ENCODE assay signal across 17 cellular contexts in the genomic region with DNA sequence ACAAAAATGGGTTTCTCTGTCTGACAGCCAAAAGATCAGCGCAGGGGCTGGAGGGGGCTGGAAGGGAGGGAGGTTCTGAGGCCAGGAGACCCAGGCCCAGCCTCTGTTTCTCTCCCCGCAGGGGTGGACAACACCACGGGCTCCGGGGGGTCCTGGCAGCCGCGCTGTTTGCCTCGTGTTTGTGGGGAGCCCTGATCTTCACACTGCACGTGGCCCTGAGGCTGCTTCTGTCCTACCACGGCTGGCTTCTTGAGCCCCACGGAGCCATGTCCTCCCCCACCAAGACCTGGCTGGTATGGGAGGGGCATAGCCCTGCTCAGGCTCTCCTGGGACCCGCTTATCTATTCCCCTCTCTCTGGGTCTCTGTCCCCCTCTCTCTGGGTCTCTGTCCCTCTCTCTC. TPM values are rescaled to one million over a fixed set of nuclear protein-coding genes. Genes with fewer than 3 reads are reported as not detected.
DNase-seq lines count a peak whose midpoint lies in the region; ATAC-seq and TF ChIP-seq lines count a peak whose summit lies in the region.
"Had no signal": no experiment of that assay in that cellular context is flagged by ENCODE, and none has a peak within 500 bp of the region (broad histone marks: within the 10 kb centered on the region; RNA-seq: fewer than 3 reads in every experiment).

No MANE protein-coding gene starts in this region.

- H3K36me3 Mint-ChIP-seq in activated naive CD8-positive, alpha-beta T cell treated with anti-CD3 and anti-CD28 coated beads, Interleukin-2, amount 10 ng/mL, durations not matched to agents 7 days and 5 days, result no peaks in the 10 kb centered on the region
- H3K36me3 Mint-ChIP-seq in activated naive CD8-positive, alpha-beta T cell treated with anti-CD3 and anti-CD28 coated beads for 36 hours, result no peaks in the 10 kb centered on the region
- H3K36me3 Mint-ChIP-seq in memory B cell, result no peaks in the 10 kb centered on the region
- H3K36me3 Mint-ChIP-seq: CD14-positive monocyte, IgD-negative memory B cell had no signal

- TF ChIP-seq CTCF in Panc1 (IDR thresholded peaks at IDR 0.05), result no peak
- TF ChIP-seq CTCF in upper lobe of right lung (IDR thresholded peaks at IDR 0.05), result no peak

- H3K27ac Mint-ChIP-seq in activated naive CD8-positive, alpha-beta T cell treated with anti-CD3 and anti-CD28 coated beads, Interleukin-2, amount 10 ng/mL, durations not matched to agents 7 days and 5 days, result no peak overlapping the region
- H3K27ac Mint-ChIP-seq in activated naive CD8-positive, alpha-beta T cell treated with anti-CD3 and anti-CD28 coated beads for 36 hours, result no peak overlapping the region
- no peak overlapping the region for H3K27ac Mint-ChIP-seq in memory B cell
- H3K27ac Mint-ChIP-seq: CD14-positive monocyte, IgD-negative memory B cell had no signal

- H3K4me1 Mint-ChIP-seq in activated naive CD8-positive, alpha-beta T cell treated with anti-CD3 and anti-CD28 coated beads, Interleukin-2, amount 10 ng/mL, durations not matched to agents 7 days and 5 days, result no peaks in the 10 kb centered on the region
- H3K4me1 Mint-ChIP-seq in activated naive CD8-positive, alpha-beta T cell treated with anti-CD3 and anti-CD28 coated beads for 36 hours, result no peaks in the 10 kb centered on the region
- H3K4me1 Mint-ChIP-seq in memory B cell, result peaks cover 10% of the 10 kb centered on the region

- in situ Hi-C loops in Panc1 (cut with HindIII; ENCODE audit: low pct_unique_long_range_greater_than_20kb, low sequenced_read_pairs), result no loop called here

- no peaks in the 10 kb centered on the region for H3K4me1 ChIP-seq in Panc1 (ENCODE audit: control insufficient read depth, insufficient read depth, low read length)
- H3K4me1 ChIP-seq in upper lobe of right lung, result no peaks in the 10 kb centered on the region

- H3K9me3 ChIP-seq in Panc1 (ENCODE audit: control insufficient read depth, insufficient read depth, low read depth, low read length), result no peaks in the 10 kb centered on the region
- no peaks in the 10 kb centered on the region for H3K9me3 ChIP-seq in upper lobe of right lung

- H3K27me3 ChIP-seq in Panc1 (ENCODE audit: control insufficient read depth, insufficient read depth, low read length) (no peaks in the 10 kb centered on the region), upper lobe of right lung (no peaks in the 10 kb centered on the region)

- intact Hi-C loops in Panc1 (cut with micrococcal nuclease; ENCODE audit: unreplicated experiment), result no loop called here
- intact Hi-C loops in upper lobe of right lung (cut with DNase I), result no loop called here
- intact Hi-C loops in posterior vena cava (cut with DNase I), result no loop called here

- no peak overlapping the region for H3K4me3 Mint-ChIP-seq in activated naive CD8-positive, alpha-beta T cell treated with anti-CD3 and anti-CD28 coated beads, Interleukin-2, amount 10 ng/mL, durations not matched to agents 7 days and 5 days
- no peak overlapping the region for H3K4me3 Mint-ChIP-seq in activated naive CD8-positive, alpha-beta T cell treated with anti-CD3 and anti-CD28 coated beads for 36 hours
- H3K4me3 Mint-ChIP-seq in memory B cell, result no peak overlapping the region
- H3K4me3 Mint-ChIP-seq: IgD-negative memory B cell had no signal

- H3K36me3 ChIP-seq in Panc1 (ENCODE audit: control insufficient read depth, insufficient read depth, low read length) (no peaks in the 10 kb centered on the region), upper lobe of right lung (no peaks in the 10 kb centered on the region)

- peaks cover 4% of the 10 kb centered on the region for H3K27me3 Mint-ChIP-seq in activated naive CD8-positive, alpha-beta T cell treated with anti-CD3 and anti-CD28 coated beads, Interleukin-2, amount 10 ng/mL, durations not matched to agents 7 days and 5 days
- peaks cover 14% of the 10 kb centered on the region for H3K27me3 Mint-ChIP-seq in activated naive CD8-positive, alpha-beta T cell treated with anti-CD3 and anti-CD28 coated beads for 36 hours
- H3K27me3 Mint-ChIP-seq in memory B cell, result peaks cover 9% of the 10 kb centered on the region
- H3K27me3 Mint-ChIP-seq: IgD-negative memory B cell had no signal

- peak; percentile 32 for ATAC-seq in activated naive CD8-positive, alpha-beta T cell treated with anti-CD3 and anti-CD28 coated beads, Interleukin-2, amount 10 ng/mL, durations not matched to agents 7 days and 5 days (ENCODE audit: low read depth)
- ATAC-seq in Panc1 (peak; percentile 76), memory B cell (ENCODE audit: low read depth) (peak; percentile 32), upper lobe of right lung (peak; percentile 30)

- CTCF ChIA-PET in Panc1 (lab: Charles Lee), result no interaction called here

- no peaks in the 10 kb centered on the region for H3K9me3 Mint-ChIP-seq in activated naive CD8-positive, alpha-beta T cell treated with anti-CD3 and anti-CD28 coated beads, Interleukin-2, amount 10 ng/mL, durations not matched to agents 7 days and 5 days
- no peaks in the 10 kb centered on the region for H3K9me3 Mint-ChIP-seq in activated naive CD8-positive, alpha-beta T cell treated with anti-CD3 and anti-CD28 coated beads for 36 hours
- no peaks in the 10 kb centered on the region for H3K9me3 Mint-ChIP-seq in memory B cell
- H3K9me3 Mint-ChIP-seq: IgD-negative memory B cell had no signal

- H3K4me3 ChIP-seq in Panc1 (ENCODE audit: low read depth in 2 of 2, low read length in 2 of 2), result no peak overlapping the region; a peak in 1 of 4 replicates
- no peak overlapping the region for H3K4me3 ChIP-seq in upper lobe of right lung

- H3K27ac ChIP-seq in Panc1 (ENCODE audit: low read length), result no peak overlapping the region
- H3K27ac ChIP-seq in upper lobe of right lung, result no peak overlapping the region

- POLR2A ChIA-PET in activated naive CD8-positive, alpha-beta T cell treated with anti-CD3 and anti-CD28 coated beads, Interleukin-2, amount 10 ng/mL, durations not matched to agents 7 days and 5 days (lab: Charles Lee), result no interaction called here
- POLR2A ChIA-PET in Panc1 (lab: Charles Lee), result no interaction called here

- DNase-seq in activated naive CD8-positive, alpha-beta T cell treated with anti-CD3 and anti-CD28 coated beads, Interleukin-2, amount 10 ng/mL, durations not matched to agents 7 days and 5 days, result no peak
- no peak for DNase-seq in activated naive CD8-positive, alpha-beta T cell treated with anti-CD3 and anti-CD28 coated beads for 36 hours
- DNase-seq in Panc1 (ENCODE audit: low read depth, low spot score), result no peak
- no peak for DNase-seq in memory B cell (ENCODE audit: low spot score in 2 of 2)
- no peak for DNase-seq in upper lobe of right lung
- no peak for DNase-seq in posterior vena cava (ENCODE audit: low spot score)
- no peak for DNase-seq in HuH-7.5 (ENCODE audit: low spot score)
- DNase-seq in NCI-H226, result no peak
- DNase-seq: ACHN, AML-193, NCI-H1417, NCI-H187 treated with DMSO at 0.1 percent for 48 hours, NCI-H69, OCI-M1, RPMI8226 had no signal

- no TSS peak for BruUV-seq in Panc1 (replicated peaks; lab: Mats Ljungman, UMichigan)

RNA-seq across cellular contexts. Expression of gene CPT1C, which starts 9.6 kb away (rescaled TPM):
- total RNA-seq in activated naive CD8-positive, alpha-beta T cell treated with anti-CD3 and anti-CD28 coated beads, Interleukin-2, amount 10 ng/mL, durations not matched to agents 7 days and 5 days, result 1 to 10 TPM; 2.1 to 4.1 TPM
- total RNA-seq in activated naive CD8-positive, alpha-beta T cell treated with anti-CD3 and anti-CD28 coated beads for 36 hours, result 1 to 10 TPM in 1 of 2 experiments, under 1 TPM in 1; 0.89 to 1.1 TPM
- total RNA-seq in Panc1 (2021; ENCODE audit: unreplicated experiment) (0.23 TPM), upper lobe of right lung (6.1 TPM), posterior vena cava (10 to 100 TPM; 10.6 to 11.8 TPM)
- polyA plus RNA-seq in Panc1 (2012; ENCODE audit: insufficient read length), result 2.0 TPM
- polyA plus RNA-seq: CD14-positive monocyte, IgD-negative memory B cell had no signal

RNA-seq across cellular contexts. Expression of gene ADM5, which starts 11.2 kb away (rescaled TPM):
- 1 to 10 TPM; 4.1 to 4.3 TPM for total RNA-seq in activated naive CD8-positive, alpha-beta T cell treated with anti-CD3 and anti-CD28 coated beads, Interleukin-2, amount 10 ng/mL, durations not matched to agents 7 days and 5 days
- 10 to 100 TPM in 1 of 2 experiments, 1 to 10 TPM in 1; 9.5 to 12.0 TPM for total RNA-seq in activated naive CD8-positive, alpha-beta T cell treated with anti-CD3 and anti-CD28 coated beads for 36 hours
- total RNA-seq in Panc1 (2021; ENCODE audit: unreplicated experiment), result 4.7 TPM
- 2.9 TPM for polyA plus RNA-seq in Panc1 (2012; ENCODE audit: insufficient read length)
- 1.9 TPM for total RNA-seq in upper lobe of right lung
- total RNA-seq in posterior vena cava, result 1 to 10 TPM in 1 of 2 donors, under 1 TPM in 1; 1.00 to 1.0 TPM
- polyA plus RNA-seq: CD14-positive monocyte had no signal

RNA-seq across cellular contexts. Expression of gene PRMT1, which starts 23.5 kb away (rescaled TPM):
- 100 to 1,000 TPM; 118 to 123 TPM for total RNA-seq in activated naive CD8-positive, alpha-beta T cell treated with anti-CD3 and anti-CD28 coated beads, Interleukin-2, amount 10 ng/mL, durations not matched to agents 7 days and 5 days
- total RNA-seq in activated naive CD8-positive, alpha-beta T cell treated with anti-CD3 and anti-CD28 coated beads for 36 hours, result 100 to 1,000 TPM; 538 to 547 TPM
- total RNA-seq in Panc1 (2021; ENCODE audit: unreplicated experiment), result 219 TPM
- 317 TPM for polyA plus RNA-seq in Panc1 (2012; ENCODE audit: insufficient read length)
- 90.8 TPM for total RNA-seq in upper lobe of right lung
- total RNA-seq in posterior vena cava, result 10 to 100 TPM; 79.1 to 91.5 TPM

RNA-seq across cellular contexts. Expression of gene BCL2L12, which starts 34.8 kb away (rescaled TPM):
- 10 to 100 TPM; 63.4 to 71.3 TPM for total RNA-seq in activated naive CD8-positive, alpha-beta T cell treated with anti-CD3 and anti-CD28 coated beads, Interleukin-2, amount 10 ng/mL, durations not matched to agents 7 days and 5 days
- total RNA-seq in activated naive CD8-positive, alpha-beta T cell treated with anti-CD3 and anti-CD28 coated beads for 36 hours, result 10 to 100 TPM; 74.1 to 81.9 TPM
- total RNA-seq in Panc1 (2021; ENCODE audit: unreplicated experiment), result 69.6 TPM
- polyA plus RNA-seq in Panc1 (2012; ENCODE audit: insufficient read length), result 59.0 TPM
- total RNA-seq in upper lobe of right lung, result 15.8 TPM
- 1 to 10 TPM; 8.5 to 9.3 TPM for total RNA-seq in posterior vena cava

RNA-seq across cellular contexts. Expression of gene IRF3, which starts 34.9 kb away (rescaled TPM):
- 100 to 1,000 TPM; 198 to 205 TPM for total RNA-seq in activated naive CD8-positive, alpha-beta T cell treated with anti-CD3 and anti-CD28 coated beads, Interleukin-2, amount 10 ng/mL, durations not matched to agents 7 days and 5 days
- 100 to 1,000 TPM in 1 of 2 experiments, 10 to 100 TPM in 1; 94.5 to 105 TPM for total RNA-seq in activated naive CD8-positive, alpha-beta T cell treated with anti-CD3 and anti-CD28 coated beads for 36 hours
- total RNA-seq in Panc1 (2021; ENCODE audit: unreplicated experiment) (109 TPM), upper lobe of right lung (86.4 TPM), posterior vena cava (10 to 100 TPM; 40.6 to 50.9 TPM)
- polyA plus RNA-seq in Panc1 (2012; ENCODE audit: insufficient read length), result 176 TPM
